ENCODE assay signal across 1 cellular context in the genomic region with DNA sequence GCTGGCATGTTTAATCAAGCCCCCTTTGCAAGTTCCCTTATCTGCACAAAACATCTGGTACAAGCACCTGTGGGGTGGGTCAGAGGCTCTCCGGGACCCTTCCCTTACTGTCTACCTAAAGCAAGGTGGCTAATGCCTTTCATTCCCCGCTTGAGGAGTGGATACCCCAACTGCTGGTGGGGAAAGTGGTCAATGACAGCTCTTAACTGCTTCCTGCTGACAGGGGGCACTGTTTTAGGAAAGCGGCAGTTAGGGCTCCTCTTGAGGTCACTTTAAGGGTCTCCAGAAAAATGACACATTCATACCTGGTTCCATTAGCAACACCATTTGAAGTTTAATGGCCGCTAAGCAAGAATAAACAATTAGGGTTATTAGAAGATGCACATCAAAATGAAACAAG.
TF ChIP-seq lines count a peak whose summit lies in the region.

No MANE protein-coding gene starts in this region.

TF ChIP-seq in GM23338, 12 proteins besides CTCF, POLR2A, EP300 and RAD21 (continued from another document):
- no peak for TF ChIP-seq REST (IDR thresholded peaks at IDR 0.05; ENCODE audit: unreplicated experiment)
- no peak for TF ChIP-seq EZH2phosphoT487 (IDR thresholded peaks at IDR 0.05; ENCODE audit: unreplicated experiment)
- TF ChIP-seq, protein P1, sequence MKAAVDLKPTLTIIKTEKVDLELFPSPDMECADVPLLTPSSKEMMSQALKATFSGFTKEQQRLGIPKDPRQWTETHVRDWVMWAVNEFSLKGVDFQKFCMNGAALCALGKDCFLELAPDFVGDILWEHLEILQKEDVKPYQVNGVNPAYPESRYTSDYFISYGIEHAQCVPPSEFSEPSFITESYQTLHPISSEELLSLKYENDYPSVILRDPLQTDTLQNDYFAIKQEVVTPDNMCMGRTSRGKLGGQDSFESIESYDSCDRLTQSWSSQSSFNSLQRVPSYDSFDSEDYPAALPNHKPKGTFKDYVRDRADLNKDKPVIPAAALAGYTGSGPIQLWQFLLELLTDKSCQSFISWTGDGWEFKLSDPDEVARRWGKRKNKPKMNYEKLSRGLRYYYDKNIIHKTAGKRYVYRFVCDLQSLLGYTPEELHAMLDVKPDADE (IDR thresholded peaks at IDR 0.05): no peak
- no peak for TF ChIP-seq ZNF462 (CRISPR knock-in tag; IDR thresholded peaks at IDR 0.05)
- no peak for TF ChIP-seq ZNF331 (CRISPR knock-in tag; IDR thresholded peaks at IDR 0.05; ENCODE audit: low read depth)
- TF ChIP-seq JUNB (IDR thresholded peaks at IDR 0.05; ENCODE audit: unreplicated experiment): no peak
- TF ChIP-seq STAT1 (IDR thresholded peaks at IDR 0.05; ENCODE audit: unreplicated experiment): no peak
- TF ChIP-seq EZH2 (IDR thresholded peaks at IDR 0.05; ENCODE audit: low read depth, unreplicated experiment): no peak
- TF ChIP-seq CREB1 (CRISPR knock-in tag; IDR thresholded peaks at IDR 0.05; ENCODE audit: low read depth): no peak
- TF ChIP-seq ZNF114 (CRISPR knock-in tag; IDR thresholded peaks at IDR 0.05): no peak
- TF ChIP-seq NANOG (IDR thresholded peaks at IDR 0.05; ENCODE audit: borderline replicate concordance): no peak
TF ChIP-seq in GM23338: peak in this region for 0.
